1 cellular context compared by ENCODE assay signal in genomic region chr12:39824505-39825198, GRCh38.
TF ChIP-seq lines count a peak whose summit lies in the region.

No MANE protein-coding gene starts in this region.

TF ChIP-seq in GM23338, 12 proteins besides CTCF, POLR2A, EP300 and RAD21 (continued from another document):
- TF ChIP-seq ZNF462 (CRISPR knock-in tag; IDR thresholded peaks at IDR 0.05) (no peak), NANOG (IDR thresholded peaks at IDR 0.05; ENCODE audit: borderline replicate concordance) (no peak), ETS1 (IDR thresholded peaks at IDR 0.05) (no peak)
